ENCODE assay signal across 13 cellular contexts in genomic region chr2:76197428-76197827, GRCh38.
DNase-seq lines count a peak whose midpoint lies in the region; ATAC-seq and TF ChIP-seq lines count a peak whose summit lies in the region.
"Had no signal": no experiment of that assay in that cellular context is flagged by ENCODE, and none has a peak within 500 bp of the region (broad histone marks: within the 10 kb centered on the region; RNA-seq: fewer than 3 reads in every experiment).

No MANE protein-coding gene starts in this region.

- no peaks in the 10 kb centered on the region for H3K27me3 Mint-ChIP-seq in stimulated activated naive B cell treated with anti-CD40 and anti-IgM and Interleukin-4, amounts not matched to agents 10 μg/mL and 1 μg/mL and 100 μg/mL, for 72 hours
- H3K27me3 Mint-ChIP-seq: CD4-positive, CD25-positive, alpha-beta regulatory T cell had no signal

- ATAC-seq in GM19035 (IDR thresholded peaks at IDR 0.05; ENCODE audit: unreplicated experiment) = peak; percentile 19
- peak; percentile 38 for ATAC-seq in HG03432 (IDR thresholded peaks at IDR 0.05; ENCODE audit: unreplicated experiment)
- no peak for ATAC-seq in stimulated activated naive B cell treated with anti-CD40 and anti-IgM and Interleukin-4, amounts not matched to agents 10 μg/mL and 1 μg/mL and 100 μg/mL, for 72 hours (replicated peaks)

- H3K4me2 ChIP-seq in hepatocyte = no peak overlapping the region
- peak overlapping the region; percentile 36 for H3K4me2 ChIP-seq in smooth muscle cell

- H3K36me3 ChIP-seq in hepatocyte (replicated peaks; ENCODE audit: insufficient read depth, low read depth) = no peaks in the 10 kb centered on the region
- no peaks in the 10 kb centered on the region for H3K36me3 ChIP-seq in smooth muscle cell (ENCODE audit: low read depth)

- H3K4me1 Mint-ChIP-seq in stimulated activated naive B cell treated with anti-CD40 and anti-IgM and Interleukin-4, amounts not matched to agents 10 μg/mL and 1 μg/mL and 100 μg/mL, for 72 hours = no peaks in the 10 kb centered on the region
- H3K4me1 Mint-ChIP-seq: CD4-positive, CD25-positive, alpha-beta regulatory T cell had no signal

- CTCF ChIA-PET in RWPE1 (lab: Yijun Ruan, JAX) = interaction anchor here (0.6 to 1.9 kb wide), 6 partner anchors 9 to 402 kb away, joined by 3 to 9 read pairs (median 4); no protein-coding TSS in a partner anchor

- H3K9me3 Mint-ChIP-seq in stimulated activated naive B cell treated with anti-CD40 and anti-IgM and Interleukin-4, amounts not matched to agents 10 μg/mL and 1 μg/mL and 100 μg/mL, for 72 hours = no peaks in the 10 kb centered on the region
- H3K9me3 Mint-ChIP-seq: T-helper 1 cell treated with Interleukin-12 subunit alpha and Interleukin-12 subunit beta and Interleukin-4 antibody, amounts not matched to agents 30 μg/mL and 1 μg/mL, for 36 hours had no signal

- H3F3A ChIP-seq in smooth muscle cell (ENCODE audit: low read depth) = no peaks in the 10 kb centered on the region

- no peak overlapping the region for H3K4me3 Mint-ChIP-seq in stimulated activated naive B cell treated with anti-CD40 and anti-IgM and Interleukin-4, amounts not matched to agents 10 μg/mL and 1 μg/mL and 100 μg/mL, for 72 hours
- H3K4me3 Mint-ChIP-seq: CD4-positive, CD25-positive, alpha-beta regulatory T cell; T-helper 1 cell treated with Interleukin-12 subunit alpha and Interleukin-12 subunit beta and Interleukin-4 antibody, amounts not matched to agents 30 μg/mL and 1 μg/mL, for 36 hours had no signal

- H3K27me3 ChIP-seq in hepatocyte (no peaks in the 10 kb centered on the region), smooth muscle cell (ENCODE audit: low read depth) (no peaks in the 10 kb centered on the region)

- no peaks in the 10 kb centered on the region for H3K36me3 Mint-ChIP-seq in stimulated activated naive B cell treated with anti-CD40 and anti-IgM and Interleukin-4, amounts not matched to agents 10 μg/mL and 1 μg/mL and 100 μg/mL, for 72 hours
- H3K36me3 Mint-ChIP-seq: CD4-positive, CD25-positive, alpha-beta regulatory T cell had no signal

- H3K4me1 ChIP-seq in hepatocyte (ENCODE audit: insufficient read depth) (peaks cover 6% of the 10 kb centered on the region), smooth muscle cell (ENCODE audit: low read depth) (no peaks in the 10 kb centered on the region)

- H3K79me2 ChIP-seq in hepatocyte (no peaks in the 10 kb centered on the region), smooth muscle cell (ENCODE audit: low read depth) (no peaks in the 10 kb centered on the region)

- H2AFZ ChIP-seq in hepatocyte (peak overlapping the region; percentile 23), smooth muscle cell (ENCODE audit: low read depth) (peak overlapping the region; percentile 20)

- H3K27ac Mint-ChIP-seq in stimulated activated naive B cell treated with anti-CD40 and anti-IgM and Interleukin-4, amounts not matched to agents 10 μg/mL and 1 μg/mL and 100 μg/mL, for 72 hours = no peak overlapping the region
- H3K27ac Mint-ChIP-seq: CD4-positive, CD25-positive, alpha-beta regulatory T cell; T-helper 1 cell treated with Interleukin-12 subunit alpha and Interleukin-12 subunit beta and Interleukin-4 antibody, amounts not matched to agents 30 μg/mL and 1 μg/mL, for 36 hours had no signal

- H4K20me1 ChIP-seq in hepatocyte (ENCODE audit: insufficient read depth, poor library complexity, severe bottlenecking) = no peaks in the 10 kb centered on the region
- no peaks in the 10 kb centered on the region for H4K20me1 ChIP-seq in smooth muscle cell (ENCODE audit: low read depth)

- no peak overlapping the region for H3K27ac ChIP-seq in hepatocyte
- no peak overlapping the region for H3K27ac ChIP-seq in smooth muscle cell (ENCODE audit: low read depth)
- no peak overlapping the region for H3K27ac ChIP-seq in RWPE1

- H3K9me2 ChIP-seq in hepatocyte (replicated peaks; ENCODE audit: insufficient read depth) = no peaks in the 10 kb centered on the region

- no peaks in the 10 kb centered on the region for H3K9me3 ChIP-seq in hepatocyte (ENCODE audit: low read depth)
- H3K9me3 ChIP-seq in smooth muscle cell (replicated peaks; ENCODE audit: low read depth) = no peaks in the 10 kb centered on the region
- H3K9me3 ChIP-seq: Caco-2 had no signal

- TF ChIP-seq CTCF in hepatocyte (IDR thresholded peaks at IDR 0.05; ENCODE audit: poor library complexity) (no peak), smooth muscle cell (IDR thresholded peaks at IDR 0.05; ENCODE audit: borderline replicate concordance, insufficient read depth, poor library complexity, severe bottlenecking) (no peak), RWPE1 (conservative IDR thresholded peaks at IDR 0.05; ENCODE audit: low read depth) (no peak)

- DNase-seq in hepatocyte (ENCODE audit: low spot score) = no peak
- no peak for DNase-seq in smooth muscle cell (lab: John Stamatoyannopoulos, UW; ENCODE audit: unreplicated experiment)
- DNase-seq in RWPE1 (ENCODE audit: low spot score) = no peak
- DNase-seq in stimulated activated naive B cell treated with anti-CD40 and anti-IgM and Interleukin-4, amounts not matched to agents 10 μg/mL and 1 μg/mL and 100 μg/mL, for 72 hours = no peak
- DNase-seq in stimulated activated CD4-positive, alpha-beta T cell treated with anti-CD3 and anti-CD28 coated beads, Interleukin-12 subunit alpha, Interleukin-12 subunit beta, amount 100 ng/mL, for 4 hours = no peak
- DNase-seq: HCEC 1CT, NCI-H1930, SIG-M5 had no signal

- no peak overlapping the region for H3K9ac ChIP-seq in smooth muscle cell (ENCODE audit: low read depth)

- WGBS in hepatocyte (ENCODE audit: low lambda C conversion rate, missing lambda C conversion rate) = 93% methylated on average over 9 of the region's 9 CpGs
- WGBS in smooth muscle cell (ENCODE audit: low lambda C conversion rate) = 76% methylated on average over 9 of the region's 9 CpGs

- POLR2A ChIA-PET in RWPE1 (lab: Yijun Ruan, JAX; ENCODE audit: low non-redundant PET) = no interaction called here

- H3K4me3 ChIP-seq in hepatocyte = no peak overlapping the region
- H3K4me3 ChIP-seq in smooth muscle cell = no peak overlapping the region

Comparison
In these comparisons a context has a peak if more than half of its experiments do, and no peak if none do; other contexts are left out.
1. ATAC-seq: peak in GM19035 (single experiment) and HG03432 (single experiment); none in stimulated activated naive B cell treated with anti-CD40 and anti-IgM and Interleukin-4, amounts not matched to agents 10 μg/mL and 1 μg/mL and 100 μg/mL, for 72 hours (0 of 2).